ENCODE assay signal across 10 cellular contexts in the genomic region with DNA sequence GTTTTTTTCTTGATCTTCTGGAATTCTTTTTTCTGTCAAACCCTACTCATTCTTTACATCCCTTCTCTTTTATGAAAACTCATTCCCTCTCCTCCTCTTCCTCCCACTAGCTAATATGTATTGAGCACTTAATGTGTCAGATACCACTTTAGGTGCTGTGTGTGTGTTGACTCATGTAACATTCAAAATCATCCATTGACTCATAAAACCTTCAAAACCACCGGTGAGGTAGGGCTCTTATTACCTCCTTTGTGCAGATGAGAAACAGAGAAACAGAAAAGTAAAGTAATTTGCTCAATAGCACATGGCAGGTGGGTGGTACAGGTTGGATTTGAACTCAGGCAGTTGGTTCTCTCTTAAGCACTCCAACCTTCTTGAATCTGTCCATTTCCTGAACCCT.
DNase-seq lines count a peak whose midpoint lies in the region; ATAC-seq and TF ChIP-seq lines count a peak whose summit lies in the region.
"Had no signal": no experiment of that assay in that cellular context is flagged by ENCODE, and none has a peak within 500 bp of the region (broad histone marks: within the 10 kb centered on the region; RNA-seq: fewer than 3 reads in every experiment).

No MANE protein-coding gene starts in this region.

- no peak overlapping the region for H3K4me3 ChIP-seq in heart left ventricle
- no peak overlapping the region for H3K4me3 ChIP-seq in astrocyte of the spinal cord (ENCODE audit: low read depth, low read length)
- no peak overlapping the region for H3K4me3 ChIP-seq in vagina
- H3K4me3 ChIP-seq: BLaER1 had no signal

- peaks cover 58% of the 10 kb centered on the region for H3K36me3 Mint-ChIP-seq in stimulated activated naive CD8-positive, alpha-beta T cell treated with anti-CD3 and anti-CD28 coated beads, Interleukin-15, Interleukin-2, amounts not matched to agents 100 ng/mL and 50 ng/mL, for 24 hours (ENCODE audit: low read depth)

- WGBS in heart left ventricle, 4 donors = 92 to 100% (median 96%) methylated on average over 1 of the region's 1 CpG

- DNase-seq in heart left ventricle (no peak), cardiac septum (ENCODE audit: low spot score) (no peak), astrocyte of the spinal cord (ENCODE audit: low read depth, low spot score) (peak; percentile 44), NCI-H774 (lab: John Stamatoyannopoulos, UW) (no peak), vagina (ENCODE audit: extremely low spot score in 2 of 2) (no peak), NCI-H524 (lab: John Stamatoyannopoulos, UW) (no peak)
- DNase-seq: effector CD8-positive, alpha-beta T cell had no signal

- ATAC-seq in heart left ventricle (no peak), HG03045 (IDR thresholded peaks at IDR 0.05; ENCODE audit: unreplicated experiment) (peak; percentile 33)

- H3K27me3 Mint-ChIP-seq in stimulated activated naive CD8-positive, alpha-beta T cell treated with anti-CD3 and anti-CD28 coated beads, Interleukin-15, Interleukin-2, amounts not matched to agents 100 ng/mL and 50 ng/mL, for 24 hours = no peaks in the 10 kb centered on the region

- no peak for TF ChIP-seq CTCF in heart left ventricle (IDR thresholded peaks at IDR 0.05)
- no peak for TF ChIP-seq CTCF in astrocyte of the spinal cord (IDR thresholded peaks at IDR 0.05; ENCODE audit: low read depth, low read length)
- TF ChIP-seq CTCF in vagina (IDR thresholded peaks at IDR 0.05) = no peak

- H3K27ac ChIP-seq in heart left ventricle (peak overlapping the region; percentile 9 to 95 (median 86)), vagina (no peak overlapping the region)
- H3K27ac ChIP-seq: BLaER1 had no signal

- H3K4me1 Mint-ChIP-seq in stimulated activated naive CD8-positive, alpha-beta T cell treated with anti-CD3 and anti-CD28 coated beads, Interleukin-15, Interleukin-2, amounts not matched to agents 100 ng/mL and 50 ng/mL, for 24 hours (ENCODE audit: low read depth) = peaks cover 96% of the 10 kb centered on the region

- H3K4me1 ChIP-seq in heart left ventricle = peaks cover 4 to 91% (median 40%) of the 10 kb centered on the region in 12 donors
- H3K4me1 ChIP-seq in vagina = peaks cover 26% of the 10 kb centered on the region
- H3K4me1 ChIP-seq: BLaER1 had no signal

- peak overlapping the region; percentile 76 for H3K27ac Mint-ChIP-seq in stimulated activated naive CD8-positive, alpha-beta T cell treated with anti-CD3 and anti-CD28 coated beads, Interleukin-15, Interleukin-2, amounts not matched to agents 100 ng/mL and 50 ng/mL, for 24 hours

- intact Hi-C loops in heart left ventricle (cut with DNase I) = loop anchor here in 6 of 10 donors (5.0 to 10.0 kb wide), 7 partner anchors 54 to 154 kb away; a partner anchor contains a TSS
- intact Hi-C loops in cardiac septum (cut with DNase I) = loop anchor here (5.0 kb wide), 2 partner anchors 64 to 136 kb away; a partner anchor contains a TSS
- intact Hi-C loops in vagina (cut with DNase I) = loop anchor here (10.0 kb wide), 1 partner anchor 134 kb away; a partner anchor contains a TSS

- in situ Hi-C loops in astrocyte of the spinal cord (cut with HindIII; ENCODE audit: low sequenced_read_pairs) = no loop called here

- TF ChIP-seq POLR2A in heart left ventricle (IDR thresholded peaks at IDR 0.05) = no peak
- no peak for TF ChIP-seq POLR2A in vagina (IDR thresholded peaks at IDR 0.05)

- no peaks in the 10 kb centered on the region for H3K9me3 ChIP-seq in heart left ventricle
- H3K9me3 ChIP-seq in vagina = no peaks in the 10 kb centered on the region
- H3K9me3 ChIP-seq: BLaER1 had no signal

- H3K27me3 ChIP-seq in heart left ventricle (no peaks in the 10 kb centered on the region), vagina (no peaks in the 10 kb centered on the region)
- H3K27me3 ChIP-seq: BLaER1 had no signal

- H3K9me3 Mint-ChIP-seq in stimulated activated naive CD8-positive, alpha-beta T cell treated with anti-CD3 and anti-CD28 coated beads, Interleukin-15, Interleukin-2, amounts not matched to agents 100 ng/mL and 50 ng/mL, for 24 hours = peaks cover 4% of the 10 kb centered on the region

- H3K4me3 Mint-ChIP-seq in stimulated activated naive CD8-positive, alpha-beta T cell treated with anti-CD3 and anti-CD28 coated beads, Interleukin-15, Interleukin-2, amounts not matched to agents 100 ng/mL and 50 ng/mL, for 24 hours = peak overlapping the region; percentile 23

- H3K36me3 ChIP-seq in heart left ventricle (no peaks in the 10 kb centered on the region), vagina (no peaks in the 10 kb centered on the region)
